Comparison of ENCODE assay signal across 1 cellular context in the genomic region with DNA sequence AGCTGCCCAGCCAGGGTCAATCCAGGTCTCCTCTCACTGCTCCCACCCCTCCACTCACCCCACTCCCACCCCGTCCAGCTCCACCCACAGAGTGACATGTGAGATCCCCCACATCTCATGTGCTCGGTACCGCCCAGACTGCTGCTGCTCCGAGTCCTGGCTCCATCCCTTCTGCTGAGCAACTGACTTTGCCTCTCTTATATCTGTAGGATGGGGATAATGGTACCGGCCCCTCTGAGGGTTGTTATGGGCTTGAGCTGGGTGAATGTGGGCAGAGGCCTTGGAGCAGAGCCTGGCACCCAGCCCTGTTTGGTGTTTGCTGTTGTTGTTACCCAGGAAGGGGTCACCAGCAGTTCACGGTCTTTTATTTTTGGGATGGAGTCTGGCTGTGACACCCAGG.
TF ChIP-seq lines count a peak whose summit lies in the region.

No MANE protein-coding gene starts in this region.

TF ChIP-seq in GM23338, 12 proteins besides CTCF, POLR2A, EP300 and RAD21 (continued from another document):
- TF ChIP-seq, protein P1, sequence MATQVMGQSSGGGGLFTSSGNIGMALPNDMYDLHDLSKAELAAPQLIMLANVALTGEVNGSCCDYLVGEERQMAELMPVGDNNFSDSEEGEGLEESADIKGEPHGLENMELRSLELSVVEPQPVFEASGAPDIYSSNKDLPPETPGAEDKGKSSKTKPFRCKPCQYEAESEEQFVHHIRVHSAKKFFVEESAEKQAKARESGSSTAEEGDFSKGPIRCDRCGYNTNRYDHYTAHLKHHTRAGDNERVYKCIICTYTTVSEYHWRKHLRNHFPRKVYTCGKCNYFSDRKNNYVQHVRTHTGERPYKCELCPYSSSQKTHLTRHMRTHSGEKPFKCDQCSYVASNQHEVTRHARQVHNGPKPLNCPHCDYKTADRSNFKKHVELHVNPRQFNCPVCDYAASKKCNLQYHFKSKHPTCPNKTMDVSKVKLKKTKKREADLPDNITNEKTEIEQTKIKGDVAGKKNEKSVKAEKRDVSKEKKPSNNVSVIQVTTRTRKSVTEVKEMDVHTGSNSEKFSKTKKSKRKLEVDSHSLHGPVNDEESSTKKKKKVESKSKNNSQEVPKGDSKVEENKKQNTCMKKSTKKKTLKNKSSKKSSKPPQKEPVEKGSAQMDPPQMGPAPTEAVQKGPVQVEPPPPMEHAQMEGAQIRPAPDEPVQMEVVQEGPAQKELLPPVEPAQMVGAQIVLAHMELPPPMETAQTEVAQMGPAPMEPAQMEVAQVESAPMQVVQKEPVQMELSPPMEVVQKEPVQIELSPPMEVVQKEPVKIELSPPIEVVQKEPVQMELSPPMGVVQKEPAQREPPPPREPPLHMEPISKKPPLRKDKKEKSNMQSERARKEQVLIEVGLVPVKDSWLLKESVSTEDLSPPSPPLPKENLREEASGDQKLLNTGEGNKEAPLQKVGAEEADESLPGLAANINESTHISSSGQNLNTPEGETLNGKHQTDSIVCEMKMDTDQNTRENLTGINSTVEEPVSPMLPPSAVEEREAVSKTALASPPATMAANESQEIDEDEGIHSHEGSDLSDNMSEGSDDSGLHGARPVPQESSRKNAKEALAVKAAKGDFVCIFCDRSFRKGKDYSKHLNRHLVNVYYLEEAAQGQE (IDR thresholded peaks at IDR 0.05; ENCODE audit: unreplicated experiment): no peak
- TF ChIP-seq, protein P2, sequence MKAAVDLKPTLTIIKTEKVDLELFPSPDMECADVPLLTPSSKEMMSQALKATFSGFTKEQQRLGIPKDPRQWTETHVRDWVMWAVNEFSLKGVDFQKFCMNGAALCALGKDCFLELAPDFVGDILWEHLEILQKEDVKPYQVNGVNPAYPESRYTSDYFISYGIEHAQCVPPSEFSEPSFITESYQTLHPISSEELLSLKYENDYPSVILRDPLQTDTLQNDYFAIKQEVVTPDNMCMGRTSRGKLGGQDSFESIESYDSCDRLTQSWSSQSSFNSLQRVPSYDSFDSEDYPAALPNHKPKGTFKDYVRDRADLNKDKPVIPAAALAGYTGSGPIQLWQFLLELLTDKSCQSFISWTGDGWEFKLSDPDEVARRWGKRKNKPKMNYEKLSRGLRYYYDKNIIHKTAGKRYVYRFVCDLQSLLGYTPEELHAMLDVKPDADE (IDR thresholded peaks at IDR 0.05): no peak
- TF ChIP-seq, protein P3, sequence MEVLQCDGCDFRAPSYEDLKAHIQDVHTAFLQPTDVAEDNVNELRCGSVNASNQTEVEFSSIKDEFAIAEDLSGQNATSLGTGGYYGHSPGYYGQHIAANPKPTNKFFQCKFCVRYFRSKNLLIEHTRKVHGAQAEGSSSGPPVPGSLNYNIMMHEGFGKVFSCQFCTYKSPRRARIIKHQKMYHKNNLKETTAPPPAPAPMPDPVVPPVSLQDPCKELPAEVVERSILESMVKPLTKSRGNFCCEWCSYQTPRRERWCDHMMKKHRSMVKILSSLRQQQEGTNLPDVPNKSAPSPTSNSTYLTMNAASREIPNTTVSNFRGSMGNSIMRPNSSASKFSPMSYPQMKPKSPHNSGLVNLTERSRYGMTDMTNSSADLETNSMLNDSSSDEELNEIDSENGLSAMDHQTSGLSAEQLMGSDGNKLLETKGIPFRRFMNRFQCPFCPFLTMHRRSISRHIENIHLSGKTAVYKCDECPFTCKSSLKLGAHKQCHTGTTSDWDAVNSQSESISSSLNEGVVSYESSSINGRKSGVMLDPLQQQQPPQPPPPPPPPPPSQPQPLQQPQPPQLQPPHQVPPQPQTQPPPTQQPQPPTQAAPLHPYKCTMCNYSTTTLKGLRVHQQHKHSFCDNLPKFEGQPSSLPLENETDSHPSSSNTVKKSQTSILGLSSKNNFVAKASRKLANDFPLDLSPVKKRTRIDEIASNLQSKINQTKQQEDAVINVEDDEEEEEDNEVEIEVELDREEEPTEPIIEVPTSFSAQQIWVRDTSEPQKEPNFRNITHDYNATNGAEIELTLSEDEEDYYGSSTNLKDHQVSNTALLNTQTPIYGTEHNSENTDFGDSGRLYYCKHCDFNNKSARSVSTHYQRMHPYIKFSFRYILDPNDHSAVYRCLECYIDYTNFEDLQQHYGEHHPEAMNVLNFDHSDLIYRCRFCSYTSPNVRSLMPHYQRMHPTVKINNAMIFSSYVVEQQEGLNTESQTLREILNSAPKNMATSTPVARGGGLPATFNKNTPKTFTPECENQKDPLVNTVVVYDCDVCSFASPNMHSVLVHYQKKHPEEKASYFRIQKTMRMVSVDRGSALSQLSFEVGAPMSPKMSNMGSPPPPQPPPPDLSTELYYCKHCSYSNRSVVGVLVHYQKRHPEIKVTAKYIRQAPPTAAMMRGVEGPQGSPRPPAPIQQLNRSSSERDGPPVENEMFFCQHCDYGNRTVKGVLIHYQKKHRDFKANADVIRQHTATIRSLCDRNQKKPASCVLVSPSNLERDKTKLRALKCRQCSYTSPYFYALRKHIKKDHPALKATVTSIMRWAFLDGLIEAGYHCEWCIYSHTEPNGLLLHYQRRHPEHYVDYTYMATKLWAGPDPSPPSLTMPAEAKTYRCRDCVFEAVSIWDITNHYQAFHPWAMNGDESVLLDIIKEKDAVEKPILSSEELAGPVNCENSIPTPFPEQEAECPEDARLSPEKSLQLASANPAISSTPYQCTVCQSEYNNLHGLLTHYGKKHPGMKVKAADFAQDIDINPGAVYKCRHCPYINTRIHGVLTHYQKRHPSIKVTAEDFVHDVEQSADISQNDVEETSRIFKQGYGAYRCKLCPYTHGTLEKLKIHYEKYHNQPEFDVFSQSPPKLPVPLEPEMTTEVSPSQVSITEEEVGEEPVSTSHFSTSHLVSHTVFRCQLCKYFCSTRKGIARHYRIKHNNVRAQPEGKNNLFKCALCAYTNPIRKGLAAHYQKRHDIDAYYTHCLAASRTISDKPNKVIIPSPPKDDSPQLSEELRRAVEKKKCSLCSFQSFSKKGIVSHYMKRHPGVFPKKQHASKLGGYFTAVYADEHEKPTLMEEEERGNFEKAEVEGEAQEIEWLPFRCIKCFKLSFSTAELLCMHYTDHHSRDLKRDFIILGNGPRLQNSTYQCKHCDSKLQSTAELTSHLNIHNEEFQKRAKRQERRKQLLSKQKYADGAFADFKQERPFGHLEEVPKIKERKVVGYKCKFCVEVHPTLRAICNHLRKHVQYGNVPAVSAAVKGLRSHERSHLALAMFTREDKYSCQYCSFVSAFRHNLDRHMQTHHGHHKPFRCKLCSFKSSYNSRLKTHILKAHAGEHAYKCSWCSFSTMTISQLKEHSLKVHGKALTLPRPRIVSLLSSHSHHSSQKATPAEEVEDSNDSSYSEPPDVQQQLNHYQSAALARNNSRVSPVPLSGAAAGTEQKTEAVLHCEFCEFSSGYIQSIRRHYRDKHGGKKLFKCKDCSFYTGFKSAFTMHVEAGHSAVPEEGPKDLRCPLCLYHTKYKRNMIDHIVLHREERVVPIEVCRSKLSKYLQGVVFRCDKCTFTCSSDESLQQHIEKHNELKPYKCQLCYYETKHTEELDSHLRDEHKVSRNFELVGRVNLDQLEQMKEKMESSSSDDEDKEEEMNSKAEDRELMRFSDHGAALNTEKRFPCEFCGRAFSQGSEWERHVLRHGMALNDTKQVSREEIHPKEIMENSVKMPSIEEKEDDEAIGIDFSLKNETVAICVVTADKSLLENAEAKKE (CRISPR knock-in tag; IDR thresholded peaks at IDR 0.05): no peak
